14 cellular contexts compared by ENCODE assay signal in genomic region chr17:39606434-39607056, GRCh38. TPM values are rescaled to one million over a fixed set of nuclear protein-coding genes. Genes with fewer than 3 reads are reported as not detected.
A peak's percentile ranks its signal among the peaks of the same experiment; 100 is the strongest.
DNase-seq lines count a peak whose midpoint lies in the region; ATAC-seq, FAIRE-seq and TF ChIP-seq lines count a peak whose summit lies in the region.
"Had no signal": no experiment of that assay in that cellular context is flagged by ENCODE, and none has a peak within 500 bp of the region (broad histone marks: within the 10 kb centered on the region; RNA-seq: fewer than 3 reads in every experiment).

No MANE protein-coding gene starts in this region.

- peaks cover 2% of the 10 kb centered on the region for H4K20me1 ChIP-seq in keratinocyte (ENCODE audit: control insufficient read depth, extremely low read depth, insufficient read depth, low read length)

- H3K27me3 Mint-ChIP-seq in stimulated activated memory B cell treated with anti-CD40 and anti-IgM and Interleukin-4, amounts not matched to agents 10 μg/mL and 1 μg/mL and 100 μg/mL, for 72 hours: peaks cover 88% of the 10 kb centered on the region

- H3K36me3 ChIP-seq in keratinocyte (ENCODE audit: control insufficient read depth in 2 of 2, extremely low read depth in 1 of 2, insufficient read depth in 2 of 2, low read length in 2 of 2): no peaks in the 10 kb centered on the region

- H3K36me3 Mint-ChIP-seq in stimulated activated memory B cell treated with anti-CD40 and anti-IgM and Interleukin-4, amounts not matched to agents 10 μg/mL and 1 μg/mL and 100 μg/mL, for 72 hours: no peaks in the 10 kb centered on the region

- H3K27ac Mint-ChIP-seq in stimulated activated memory B cell treated with anti-CD40 and anti-IgM and Interleukin-4, amounts not matched to agents 10 μg/mL and 1 μg/mL and 100 μg/mL, for 72 hours: no peak overlapping the region
- H3K27ac Mint-ChIP-seq: activated naive CD4-positive, alpha-beta T cell treated with anti-CD3 and anti-CD28 coated beads, Interleukin-2, amount 50 U/mL, for 72 hours had no signal

- no peaks in the 10 kb centered on the region for H3K79me2 ChIP-seq in keratinocyte (ENCODE audit: control insufficient read depth, insufficient read depth, low read length)

- peaks cover 35% of the 10 kb centered on the region for H3K4me1 Mint-ChIP-seq in stimulated activated memory B cell treated with anti-CD40 and anti-IgM and Interleukin-4, amounts not matched to agents 10 μg/mL and 1 μg/mL and 100 μg/mL, for 72 hours
- H3K4me1 Mint-ChIP-seq: neural crest cell had no signal

- peaks cover 82% of the 10 kb centered on the region for H3K27me3 ChIP-seq in keratinocyte (ENCODE audit: control insufficient read depth, extremely low read depth, insufficient read depth, low read length)

- no peaks in the 10 kb centered on the region for H3K9me3 ChIP-seq in keratinocyte (ENCODE audit: control insufficient read depth, low read depth, low read length)

- H3K27ac ChIP-seq in angular gyrus (ENCODE audit: low read depth, low read length) (peak overlapping the region; percentile 78), keratinocyte (ENCODE audit: control insufficient read depth, insufficient read depth, low read length) (no peak overlapping the region)

- no peak for FAIRE-seq in keratinocyte (lab: Jason Lieb, UNC)

- dilution Hi-C loops in keratinocyte (cut with MboI; ENCODE audit: extremely low pct_ligation_motif_present, low sequenced_read_pairs): no loop called here

- peak overlapping the region in 2 of 3 experiments; percentile 18 to 22 for H3K4me3 ChIP-seq in keratinocyte (ENCODE audit: control insufficient read depth in 2 of 3, extremely low read depth in 1 of 3, insufficient read depth in 2 of 3, low read depth in 1 of 3, low read length in 3 of 3)

- no peaks in the 10 kb centered on the region for H3K9me3 Mint-ChIP-seq in stimulated activated memory B cell treated with anti-CD40 and anti-IgM and Interleukin-4, amounts not matched to agents 10 μg/mL and 1 μg/mL and 100 μg/mL, for 72 hours
- H3K9me3 Mint-ChIP-seq: activated naive CD4-positive, alpha-beta T cell treated with anti-CD3 and anti-CD28 coated beads, Interleukin-2, amount 50 U/mL, for 72 hours; neural crest cell had no signal

- H3K4me3 Mint-ChIP-seq in stimulated activated memory B cell treated with anti-CD40 and anti-IgM and Interleukin-4, amounts not matched to agents 10 μg/mL and 1 μg/mL and 100 μg/mL, for 72 hours: peak overlapping the region; percentile 48
- H3K4me3 Mint-ChIP-seq: neural crest cell had no signal

- H3K9ac ChIP-seq in keratinocyte (ENCODE audit: control insufficient read depth, extremely low read depth, insufficient read depth, low read length): no peak overlapping the region

- peaks cover 30% of the 10 kb centered on the region for H3K4me1 ChIP-seq in keratinocyte (ENCODE audit: control insufficient read depth, extremely low read depth, insufficient read depth, low read length)

- no peak overlapping the region for H2AFZ ChIP-seq in keratinocyte (ENCODE audit: control insufficient read depth, low read length)

- H3K4me2 ChIP-seq in keratinocyte (ENCODE audit: control insufficient read depth, extremely low read depth, insufficient read depth, low read depth, low read length): peak overlapping the region; percentile 62

- DNase-seq in NCI-H146 (lab: John Stamatoyannopoulos, UW) (peak; percentile 28), NCI-H146 treated with DMSO at 0.1 percent for 48 hours (lab: John Stamatoyannopoulos, UW; ENCODE audit: unreplicated experiment) (no peak), keratinocyte (ENCODE audit: low read depth, low spot score) (no peak), superior temporal gyrus (ENCODE audit: extremely low spot score) (no peak)
- DNase-seq: ACHN; activated CD4-positive, alpha-beta T cell treated with anti-CD3 and anti-CD28 coated beads for 4 hours; hippocampal formation; SHP77 treated with DMSO at 0.1 percent for 48 hours had no signal

- TF ChIP-seq CTCF in keratinocyte (optimal IDR thresholded peaks at IDR 0.05 in 1 of 3, IDR thresholded peaks at IDR 0.05 in 1 of 3, conservative IDR thresholded peaks at IDR 0.05 in 1 of 3; ENCODE audit: extremely low read depth in 1 of 3, insufficient read depth in 2 of 3, low read length in 3 of 3): no peak

- no peak for ATAC-seq in stimulated activated memory B cell treated with anti-CD40 and anti-IgM and Interleukin-4, amounts not matched to agents 10 μg/mL and 1 μg/mL and 100 μg/mL, for 72 hours
- ATAC-seq in HG02588 (IDR thresholded peaks at IDR 0.05; ENCODE audit: unreplicated experiment): no peak
- no peak for ATAC-seq in GM21576 (IDR thresholded peaks at IDR 0.05; ENCODE audit: unreplicated experiment)

- no peaks in the 10 kb centered on the region for H3K9me1 ChIP-seq in keratinocyte (ENCODE audit: control insufficient read depth, extremely low read depth, insufficient read depth, low read length)

RNA-seq across cellular contexts. Expression of gene NEUROD2, which starts 1.2 kb away (rescaled TPM):
- not detected in 3 replicates for polyA plus RNA-seq in keratinocyte
- polyA plus RNA-seq in keratinocyte (2011; ENCODE audit: low read depth): not detected
- polyA plus RNA-seq in keratinocyte (2011; cell fraction: cytosol; rRNA removed): not detected in 2 replicates
- polyA plus RNA-seq in keratinocyte (2011; cell fraction: nucleus; rRNA removed): not detected in 2 replicates
- 0.04 and 0.07 TPM in 2 replicates for polyA plus RNA-seq in keratinocyte (2012; ENCODE audit: low replicate concordance)
- polyA minus RNA-seq in keratinocyte: not detected in 3 replicates
- polyA minus RNA-seq in keratinocyte (2011; cell fraction: cytosol; rRNA and poly(A)+ RNA removed): not detected
- not detected in 2 replicates for polyA minus RNA-seq in keratinocyte (2011; cell fraction: nucleus; rRNA and poly(A)+ RNA removed)

RNA-seq across cellular contexts. Expression of gene PPP1R1B, which starts 20.2 kb away (rescaled TPM):
- polyA plus RNA-seq in keratinocyte: 0.14 to 0.35 TPM (median 0.18 TPM) in 3 replicates
- polyA plus RNA-seq in keratinocyte (2011; ENCODE audit: low read depth): not detected
- 0.19 and 0.27 TPM in 2 replicates for polyA plus RNA-seq in keratinocyte (2011; cell fraction: cytosol; rRNA removed)
- 0.11 and 0.15 TPM in 2 replicates for polyA plus RNA-seq in keratinocyte (2011; cell fraction: nucleus; rRNA removed)
- polyA plus RNA-seq in keratinocyte (2012; ENCODE audit: low replicate concordance): 0.21 TPM in 1 of 2 replicates, not detected in the other
- polyA minus RNA-seq in keratinocyte: 0.13 to 0.33 TPM (median 0.19 TPM) in 3 replicates
- polyA minus RNA-seq in keratinocyte (2011; cell fraction: cytosol; rRNA and poly(A)+ RNA removed): not detected
- not detected in 2 replicates for polyA minus RNA-seq in keratinocyte (2011; cell fraction: nucleus; rRNA and poly(A)+ RNA removed)

RNA-seq across cellular contexts. Expression of gene STARD3, which starts 30.4 kb away (rescaled TPM):
- polyA plus RNA-seq in keratinocyte: 29.0 to 39.6 TPM (median 33.9 TPM) in 3 replicates
- 25.9 TPM for polyA plus RNA-seq in keratinocyte (2011; ENCODE audit: low read depth)
- polyA plus RNA-seq in keratinocyte (2011; cell fraction: cytosol; rRNA removed): 25.5 and 26.6 TPM in 2 replicates
- polyA plus RNA-seq in keratinocyte (2011; cell fraction: nucleus; rRNA removed): 57.2 and 70.3 TPM in 2 replicates
- 31.2 and 36.8 TPM in 2 replicates for polyA plus RNA-seq in keratinocyte (2012; ENCODE audit: low replicate concordance)
- 32.4 to 42.2 TPM (median 41.6 TPM) in 3 replicates for polyA minus RNA-seq in keratinocyte
- polyA minus RNA-seq in keratinocyte (2011; cell fraction: cytosol; rRNA and poly(A)+ RNA removed): 29.2 TPM
- 18.5 and 20.1 TPM in 2 replicates for polyA minus RNA-seq in keratinocyte (2011; cell fraction: nucleus; rRNA and poly(A)+ RNA removed)

RNA-seq across cellular contexts. Expression of gene TCAP, which starts 58.6 kb away (rescaled TPM):
- polyA plus RNA-seq in keratinocyte: 0.06 to 0.26 TPM (median 0.20 TPM) in 3 replicates
- polyA plus RNA-seq in keratinocyte (2011; ENCODE audit: low read depth): 0.20 TPM
- 0.06 and 0.13 TPM in 2 replicates for polyA plus RNA-seq in keratinocyte (2011; cell fraction: cytosol; rRNA removed)
- 0.70 and 1.1 TPM in 2 replicates for polyA plus RNA-seq in keratinocyte (2011; cell fraction: nucleus; rRNA removed)
- 0.16 and 0.62 TPM in 2 replicates for polyA plus RNA-seq in keratinocyte (2012; ENCODE audit: low replicate concordance)
- 0.36 to 0.79 TPM in 2 of 3 replicates, not detected in the other for polyA minus RNA-seq in keratinocyte
- polyA minus RNA-seq in keratinocyte (2011; cell fraction: cytosol; rRNA and poly(A)+ RNA removed): not detected
- polyA minus RNA-seq in keratinocyte (2011; cell fraction: nucleus; rRNA and poly(A)+ RNA removed): 0.42 TPM in 1 of 2 replicates, not detected in the other
